In the genomic region with DNA sequence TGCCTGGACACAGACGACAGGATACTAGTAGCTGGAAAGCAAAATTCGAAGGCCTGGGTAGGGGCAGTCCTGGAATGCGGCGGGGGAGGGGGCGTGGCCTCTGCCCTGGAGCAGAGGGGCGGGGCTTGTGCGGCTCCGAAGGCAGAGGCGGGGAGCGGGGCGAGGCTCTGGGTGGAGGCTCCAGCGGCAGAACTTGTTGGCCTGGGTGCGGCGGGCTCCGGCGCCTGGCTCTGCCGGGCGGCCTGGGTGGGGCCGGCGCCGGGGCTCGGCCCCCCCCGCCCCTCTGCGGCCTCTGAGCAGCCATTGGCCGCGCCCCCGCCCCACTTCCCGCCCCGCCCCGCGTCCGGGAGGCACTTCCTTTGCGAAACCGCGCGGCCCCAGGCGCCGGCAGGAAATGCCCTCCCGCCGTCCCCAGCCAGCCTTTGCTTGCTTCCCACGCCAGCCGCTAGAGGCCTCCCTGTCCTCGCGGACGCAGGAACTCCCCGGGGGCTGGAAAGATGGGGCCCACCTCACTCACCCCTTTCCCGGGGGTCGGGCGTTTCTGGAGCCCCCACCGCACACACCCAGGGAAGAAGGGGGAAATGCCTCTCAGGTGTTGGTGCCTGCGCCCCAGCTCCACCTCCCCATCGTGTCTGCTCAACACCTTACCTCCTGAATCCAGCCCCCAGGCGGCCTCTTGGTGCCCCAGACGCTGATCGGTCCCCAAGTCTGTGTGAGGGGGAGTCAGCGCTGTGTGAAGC, we compare ENCODE assay signal across 8 cellular contexts. TPM values are rescaled to one million over a fixed set of nuclear protein-coding genes. Genes with fewer than 3 reads are reported as not detected.
DNase-seq lines count a peak whose midpoint lies in the region; ATAC-seq and FAIRE-seq lines count a peak whose summit lies in the region.

No MANE protein-coding gene starts in this region.

- H3K4me3 Mint-ChIP-seq in activated T-helper 1 cell treated with anti-CD3 and anti-CD28 coated beads, Interleukin-12 subunit alpha, Interleukin-12 subunit beta, Interleukin-2, Interleukin-4 antibody, amounts not matched to agents 30 ng/mL and 10 ng/mL and 1 ng/mL, durations not matched to agents 14 hours and 24 hours and 36 hours = peak overlapping the region; percentile 81
- peak overlapping the region; percentile 81 to 94 (median 88) for H3K4me3 Mint-ChIP-seq in naive thymus-derived CD8-positive, alpha-beta T cell
- H3K4me3 Mint-ChIP-seq in stimulated activated naive B cell treated with anti-CD40 and anti-IgM and Interleukin-4, amounts not matched to agents 10 μg/mL and 1 μg/mL and 100 μg/mL, for 72 hours = peak overlapping the region; percentile 79 to 87

- no peaks in the 10 kb centered on the region for H3K9me3 Mint-ChIP-seq in activated T-helper 1 cell treated with anti-CD3 and anti-CD28 coated beads, Interleukin-12 subunit alpha, Interleukin-12 subunit beta, Interleukin-2, Interleukin-4 antibody, amounts not matched to agents 30 ng/mL and 10 ng/mL and 1 ng/mL, durations not matched to agents 14 hours and 24 hours and 36 hours
- H3K9me3 Mint-ChIP-seq in naive thymus-derived CD8-positive, alpha-beta T cell = no peaks in the 10 kb centered on the region
- no peaks in the 10 kb centered on the region for H3K9me3 Mint-ChIP-seq in stimulated activated naive B cell treated with anti-CD40 and anti-IgM and Interleukin-4, amounts not matched to agents 10 μg/mL and 1 μg/mL and 100 μg/mL, for 72 hours

- no peak for FAIRE-seq in RCC 7860 (lab: Jason Lieb, UNC)

- intact Hi-C loops in activated T-helper 1 cell treated with anti-CD3 and anti-CD28 coated beads, Interleukin-12 subunit alpha, Interleukin-12 subunit beta, Interleukin-2, Interleukin-4 antibody, amounts not matched to agents 30 ng/mL and 10 ng/mL and 1 ng/mL, durations not matched to agents 14 hours and 24 hours and 36 hours (cut with micrococcal nuclease) = loop anchor here (1.0 to 5.0 kb wide), 12 partner anchors 10 to 800 kb away; a partner anchor contains a TSS

- H3K27me3 Mint-ChIP-seq in activated T-helper 1 cell treated with anti-CD3 and anti-CD28 coated beads, Interleukin-12 subunit alpha, Interleukin-12 subunit beta, Interleukin-2, Interleukin-4 antibody, amounts not matched to agents 30 ng/mL and 10 ng/mL and 1 ng/mL, durations not matched to agents 14 hours and 24 hours and 36 hours (ENCODE audit: insufficient read depth) = no peaks in the 10 kb centered on the region
- no peaks in the 10 kb centered on the region for H3K27me3 Mint-ChIP-seq in naive thymus-derived CD8-positive, alpha-beta T cell
- H3K27me3 Mint-ChIP-seq in stimulated activated naive B cell treated with anti-CD40 and anti-IgM and Interleukin-4, amounts not matched to agents 10 μg/mL and 1 μg/mL and 100 μg/mL, for 72 hours = no peaks in the 10 kb centered on the region

- peak; percentile 65 to 72 for ATAC-seq in naive thymus-derived CD8-positive, alpha-beta T cell
- peak; percentile 81 for ATAC-seq in stimulated activated naive B cell treated with anti-CD40 and anti-IgM and Interleukin-4, amounts not matched to agents 10 μg/mL and 1 μg/mL and 100 μg/mL, for 72 hours (replicated peaks)

- peaks cover 13% of the 10 kb centered on the region for H3K36me3 Mint-ChIP-seq in activated T-helper 1 cell treated with anti-CD3 and anti-CD28 coated beads, Interleukin-12 subunit alpha, Interleukin-12 subunit beta, Interleukin-2, Interleukin-4 antibody, amounts not matched to agents 30 ng/mL and 10 ng/mL and 1 ng/mL, durations not matched to agents 14 hours and 24 hours and 36 hours (ENCODE audit: low read depth)
- peaks cover 0 to 27% (median 6%) of the 10 kb centered on the region in 3 donors for H3K36me3 Mint-ChIP-seq in naive thymus-derived CD8-positive, alpha-beta T cell
- peaks cover 20 to 23% of the 10 kb centered on the region in 2 donors for H3K36me3 Mint-ChIP-seq in stimulated activated naive B cell treated with anti-CD40 and anti-IgM and Interleukin-4, amounts not matched to agents 10 μg/mL and 1 μg/mL and 100 μg/mL, for 72 hours

- H3K4me1 Mint-ChIP-seq in activated T-helper 1 cell treated with anti-CD3 and anti-CD28 coated beads, Interleukin-12 subunit alpha, Interleukin-12 subunit beta, Interleukin-2, Interleukin-4 antibody, amounts not matched to agents 30 ng/mL and 10 ng/mL and 1 ng/mL, durations not matched to agents 14 hours and 24 hours and 36 hours (ENCODE audit: low read depth) = peaks cover 29% of the 10 kb centered on the region
- H3K4me1 Mint-ChIP-seq in naive thymus-derived CD8-positive, alpha-beta T cell = peaks cover 29 to 65% (median 62%) of the 10 kb centered on the region in 4 donors
- peaks cover 45 to 66% of the 10 kb centered on the region in 2 donors for H3K4me1 Mint-ChIP-seq in stimulated activated naive B cell treated with anti-CD40 and anti-IgM and Interleukin-4, amounts not matched to agents 10 μg/mL and 1 μg/mL and 100 μg/mL, for 72 hours

- DNase-seq in ELF-1 (ENCODE audit: low read depth, low spot score) (peak; percentile 95), GOT3 (lab: John Stamatoyannopoulos, UW) (peak; percentile 89), LHCN-M2 (ENCODE audit: low read depth) (peak; percentile 91), RCC 7860 (ENCODE audit: low spot score) (peak; percentile 93), fibroblast of gingiva (ENCODE audit: low read depth) (peak; percentile 95)
- DNase-seq in activated T-helper 1 cell treated with anti-CD3 and anti-CD28 coated beads, Interleukin-12 subunit alpha, Interleukin-12 subunit beta, Interleukin-2, Interleukin-4 antibody, amounts not matched to agents 30 ng/mL and 10 ng/mL and 1 ng/mL, durations not matched to agents 14 hours and 24 hours and 36 hours (ENCODE audit: low spot score) = peak; percentile 90
- DNase-seq in naive thymus-derived CD8-positive, alpha-beta T cell = peak; percentile 78 to 95 (median 88)
- peak; percentile 85 for DNase-seq in stimulated activated naive B cell treated with anti-CD40 and anti-IgM and Interleukin-4, amounts not matched to agents 10 μg/mL and 1 μg/mL and 100 μg/mL, for 72 hours

- peak overlapping the region; percentile 74 for H3K27ac Mint-ChIP-seq in activated T-helper 1 cell treated with anti-CD3 and anti-CD28 coated beads, Interleukin-12 subunit alpha, Interleukin-12 subunit beta, Interleukin-2, Interleukin-4 antibody, amounts not matched to agents 30 ng/mL and 10 ng/mL and 1 ng/mL, durations not matched to agents 14 hours and 24 hours and 36 hours
- H3K27ac Mint-ChIP-seq in naive thymus-derived CD8-positive, alpha-beta T cell = peak overlapping the region; percentile 89 to 98 (median 94)
- H3K27ac Mint-ChIP-seq in stimulated activated naive B cell treated with anti-CD40 and anti-IgM and Interleukin-4, amounts not matched to agents 10 μg/mL and 1 μg/mL and 100 μg/mL, for 72 hours = peak overlapping the region; percentile 77

- POLR2A ChIA-PET in naive thymus-derived CD8-positive, alpha-beta T cell (lab: Charles Lee) = interaction anchor here (1.0 to 5.0 kb wide), 10 partner anchors 10 to 304 kb away, joined by 3 to 69 read pairs (median 4); no protein-coding TSS in a partner anchor

RNA-seq across cellular contexts. Expression of a gene that starts 6.7 kb away (rescaled TPM):
- 69.7 and 74.1 TPM in 2 replicates for total RNA-seq in LHCN-M2 (2014; rRNA removed)
- 69.7 TPM for polyA plus RNA-seq in LHCN-M2 (2012)
- 105 and 106 TPM in 2 replicates for total RNA-seq in activated T-helper 1 cell treated with anti-CD3 and anti-CD28 coated beads, Interleukin-12 subunit alpha, Interleukin-12 subunit beta, Interleukin-2, Interleukin-4 antibody, amounts not matched to agents 30 ng/mL and 10 ng/mL and 1 ng/mL, durations not matched to agents 14 hours and 24 hours and 36 hours
- 100 to 1,000 TPM; 143 to 144 TPM for total RNA-seq in naive thymus-derived CD8-positive, alpha-beta T cell
- polyA plus RNA-seq in naive thymus-derived CD8-positive, alpha-beta T cell = 10 to 100 TPM; 19.3 to 22.7 (median 19.8) TPM

RNA-seq across cellular contexts. Expression of a gene that starts 12.5 kb away (rescaled TPM):
- total RNA-seq in LHCN-M2 (2014; rRNA removed) = not detected in 2 replicates
- polyA plus RNA-seq in LHCN-M2 (2012) = 0.13 TPM
- not detected in 2 replicates for total RNA-seq in activated T-helper 1 cell treated with anti-CD3 and anti-CD28 coated beads, Interleukin-12 subunit alpha, Interleukin-12 subunit beta, Interleukin-2, Interleukin-4 antibody, amounts not matched to agents 30 ng/mL and 10 ng/mL and 1 ng/mL, durations not matched to agents 14 hours and 24 hours and 36 hours
- not detected for total RNA-seq in naive thymus-derived CD8-positive, alpha-beta T cell
- polyA plus RNA-seq in naive thymus-derived CD8-positive, alpha-beta T cell = under 1 TPM in 2 of 3 donors, not detected in 1; 0.03 to 0.05 TPM

RNA-seq across cellular contexts. Expression of a gene that starts 24.3 kb away (rescaled TPM):
- total RNA-seq in LHCN-M2 (2014; rRNA removed) = 0.11 and 0.13 TPM in 2 replicates
- polyA plus RNA-seq in LHCN-M2 (2012) = 0.17 TPM
- 0.05 and 0.27 TPM in 2 replicates for total RNA-seq in activated T-helper 1 cell treated with anti-CD3 and anti-CD28 coated beads, Interleukin-12 subunit alpha, Interleukin-12 subunit beta, Interleukin-2, Interleukin-4 antibody, amounts not matched to agents 30 ng/mL and 10 ng/mL and 1 ng/mL, durations not matched to agents 14 hours and 24 hours and 36 hours
- total RNA-seq in naive thymus-derived CD8-positive, alpha-beta T cell = 1 to 10 TPM in 1 of 2 experiments, under 1 TPM in 1; 0.47 to 1.2 TPM
- under 1 TPM; 0.27 to 0.90 (median 0.73) TPM for polyA plus RNA-seq in naive thymus-derived CD8-positive, alpha-beta T cell

RNA-seq across cellular contexts. Expression of a gene that starts 49.7 kb away (rescaled TPM):
- total RNA-seq in LHCN-M2 (2014; rRNA removed) = not detected in 2 replicates
- not detected for polyA plus RNA-seq in LHCN-M2 (2012)
- total RNA-seq in activated T-helper 1 cell treated with anti-CD3 and anti-CD28 coated beads, Interleukin-12 subunit alpha, Interleukin-12 subunit beta, Interleukin-2, Interleukin-4 antibody, amounts not matched to agents 30 ng/mL and 10 ng/mL and 1 ng/mL, durations not matched to agents 14 hours and 24 hours and 36 hours = not detected in 2 replicates
- total RNA-seq in naive thymus-derived CD8-positive, alpha-beta T cell = not detected
- not detected for polyA plus RNA-seq in naive thymus-derived CD8-positive, alpha-beta T cell

Comparison
In these comparisons a context has a peak if more than half of its experiments do, and no peak if none do; other contexts are left out.
1. Peak in every context shown above with its lines: DNase-seq and ATAC-seq.